ENCODE assay signal across 10 cellular contexts in the genomic region with DNA sequence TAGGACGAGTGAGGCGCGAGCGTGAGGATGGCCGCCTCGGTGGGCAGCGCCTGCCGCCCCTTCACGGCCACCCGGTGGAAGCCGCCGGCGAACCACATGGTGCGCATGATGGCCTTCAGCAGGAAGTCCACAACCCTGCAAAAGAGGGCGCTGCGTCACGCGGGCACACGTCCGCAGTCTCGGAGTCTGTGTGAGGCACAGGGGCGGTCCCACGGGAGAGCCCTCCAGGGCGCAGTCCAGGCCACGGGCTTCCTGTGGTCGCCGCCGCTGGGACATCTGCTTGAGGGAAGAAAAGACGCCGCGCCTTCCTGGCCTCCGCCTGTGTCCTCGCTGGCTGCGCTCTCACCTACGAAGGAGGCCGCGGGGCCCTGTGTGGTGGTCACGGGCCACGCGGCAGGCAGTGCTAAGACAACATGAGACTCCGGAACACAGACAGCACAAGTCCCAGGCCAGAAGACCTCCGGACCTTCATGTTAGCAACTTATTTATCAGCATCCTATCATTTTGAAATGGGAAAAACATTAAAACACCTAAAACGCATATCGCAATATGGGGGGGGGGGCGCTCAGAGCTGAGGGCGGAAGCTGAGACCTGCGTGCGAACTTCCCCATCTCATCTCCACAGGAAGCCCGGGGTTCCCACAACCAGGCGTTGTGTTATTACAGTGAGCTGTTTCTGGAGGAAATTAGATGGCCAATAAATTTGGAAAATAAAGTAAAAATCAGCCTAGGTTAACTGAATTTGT. TPM values are rescaled to one million over a fixed set of nuclear protein-coding genes. Genes with fewer than 3 reads are reported as not detected.
DNase-seq lines count a peak whose midpoint lies in the region; ATAC-seq and TF ChIP-seq lines count a peak whose summit lies in the region.
"Had no signal": no experiment of that assay in that cellular context is flagged by ENCODE, and none has a peak within 500 bp of the region (broad histone marks: within the 10 kb centered on the region; RNA-seq: fewer than 3 reads in every experiment).

No MANE protein-coding gene starts in this region.

- H3K4me1 ChIP-seq in upper lobe of left lung: peaks cover 11 to 38% (median 25%) of the 10 kb centered on the region in 4 donors

- no peak overlapping the region for H3K27ac Mint-ChIP-seq in activated naive CD4-positive, alpha-beta T cell treated with anti-CD3 and anti-CD28 coated beads, Interleukin-2, amount 10 ng/mL, durations not matched to agents 7 days and 5 days
- H3K27ac Mint-ChIP-seq in activated T-helper 17 cell treated with anti-CD3 and anti-CD28 coated beads, Interleukin-2, amount 50 U/mL, for 72 hours: peak overlapping the region; percentile 73

- H3K27me3 Mint-ChIP-seq in activated naive CD4-positive, alpha-beta T cell treated with anti-CD3 and anti-CD28 coated beads, Interleukin-2, amount 10 ng/mL, durations not matched to agents 7 days and 5 days: no peaks in the 10 kb centered on the region
- no peaks in the 10 kb centered on the region for H3K27me3 Mint-ChIP-seq in activated T-helper 17 cell treated with anti-CD3 and anti-CD28 coated beads, Interleukin-2, amount 50 U/mL, for 72 hours

- peak in 1 of 4 donors; percentile 32 for TF ChIP-seq POLR2A in upper lobe of left lung (IDR thresholded peaks at IDR 0.05)

- peak; percentile 39 for DNase-seq in activated naive CD4-positive, alpha-beta T cell treated with anti-CD3 and anti-CD28 coated beads, Interleukin-2, amount 10 ng/mL, durations not matched to agents 7 days and 5 days
- no peak for DNase-seq in activated naive CD4-positive, alpha-beta T cell treated with Interleukin-2 at 50 U/mL for 16 hours
- peak; percentile 77 to 89 for DNase-seq in upper lobe of left lung
- DNase-seq in brain microvascular endothelial cell: no peak
- no peak for DNase-seq in anterior cingulate cortex (lab: John Stamatoyannopoulos, UW)
- DNase-seq in GM03348 (ENCODE audit: low spot score): no peak

- no peaks in the 10 kb centered on the region for H3K9me3 ChIP-seq in upper lobe of left lung

- H3K27me3 ChIP-seq in upper lobe of left lung (no peaks in the 10 kb centered on the region), brain microvascular endothelial cell (replicated peaks) (no peaks in the 10 kb centered on the region)

- H3K27ac ChIP-seq in upper lobe of left lung (peak overlapping the region; percentile 47 to 85 (median 70)), brain microvascular endothelial cell (no peak overlapping the region)

- ATAC-seq in HG03139 (IDR thresholded peaks at IDR 0.05; ENCODE audit: unreplicated experiment) (peak; percentile 42), upper lobe of left lung (ENCODE audit: low FRiP score in 2 of 2) (peak; percentile 4 to 49)
- peak; percentile 15 for ATAC-seq in activated T-helper 17 cell treated with anti-CD3 and anti-CD28 coated beads, Interleukin-2, amount 50 U/mL, for 72 hours (replicated peaks)
- ATAC-seq: Panc1 had no signal

- in situ Hi-C loops in brain microvascular endothelial cell (cut with HindIII; ENCODE audit: low pct_ligation_motif_present, low sequenced_read_pairs): no loop called here

- H3K36me3 ChIP-seq in upper lobe of left lung: peaks cover 0 to 76% (median 57%) of the 10 kb centered on the region in 4 donors
- peaks cover 32% of the 10 kb centered on the region for H3K36me3 ChIP-seq in brain microvascular endothelial cell (replicated peaks)

- WGBS in upper lobe of left lung, 2 donors: 82 to 89% methylated on average over 34 to 50 of the region's 50 CpGs

- peaks cover 30% of the 10 kb centered on the region for H3K36me3 Mint-ChIP-seq in activated naive CD4-positive, alpha-beta T cell treated with anti-CD3 and anti-CD28 coated beads, Interleukin-2, amount 10 ng/mL, durations not matched to agents 7 days and 5 days
- H3K36me3 Mint-ChIP-seq in activated T-helper 17 cell treated with anti-CD3 and anti-CD28 coated beads, Interleukin-2, amount 50 U/mL, for 72 hours (ENCODE audit: low read depth): peaks cover 65% of the 10 kb centered on the region

- H3K4me3 ChIP-seq in upper lobe of left lung (peak overlapping the region in 2 of 4 donors; percentile 6 to 17), brain microvascular endothelial cell (ENCODE audit: low read depth, low read length) (no peak overlapping the region)

- H3K9me3 Mint-ChIP-seq in activated naive CD4-positive, alpha-beta T cell treated with anti-CD3 and anti-CD28 coated beads, Interleukin-2, amount 10 ng/mL, durations not matched to agents 7 days and 5 days: no peaks in the 10 kb centered on the region
- H3K9me3 Mint-ChIP-seq in activated T-helper 17 cell treated with anti-CD3 and anti-CD28 coated beads, Interleukin-2, amount 50 U/mL, for 72 hours: no peaks in the 10 kb centered on the region

- TF ChIP-seq EP300 in upper lobe of left lung (IDR thresholded peaks at IDR 0.05): no peak

- TF ChIP-seq CTCF in upper lobe of left lung (IDR thresholded peaks at IDR 0.05): peak in 3 of 6 experiments; percentile 7 to 8 (median 8)
- TF ChIP-seq CTCF in brain microvascular endothelial cell (IDR thresholded peaks at IDR 0.05; ENCODE audit: low read depth, low read length, missing control alignments): no peak

- CTCF ChIA-PET in activated naive CD4-positive, alpha-beta T cell treated with anti-CD3 and anti-CD28 coated beads, Interleukin-2, amount 10 ng/mL, durations not matched to agents 7 days and 5 days (lab: Charles Lee): no interaction called here

- H3K4me3 Mint-ChIP-seq in activated naive CD4-positive, alpha-beta T cell treated with anti-CD3 and anti-CD28 coated beads, Interleukin-2, amount 10 ng/mL, durations not matched to agents 7 days and 5 days: no peak overlapping the region
- no peak overlapping the region for H3K4me3 Mint-ChIP-seq in activated T-helper 17 cell treated with anti-CD3 and anti-CD28 coated beads, Interleukin-2, amount 50 U/mL, for 72 hours

- H3K4me1 Mint-ChIP-seq in activated naive CD4-positive, alpha-beta T cell treated with anti-CD3 and anti-CD28 coated beads, Interleukin-2, amount 10 ng/mL, durations not matched to agents 7 days and 5 days: peaks cover 37% of the 10 kb centered on the region
- peaks cover 10% of the 10 kb centered on the region for H3K4me1 Mint-ChIP-seq in activated T-helper 17 cell treated with anti-CD3 and anti-CD28 coated beads, Interleukin-2, amount 50 U/mL, for 72 hours

RNA-seq across cellular contexts. Expression of gene LPCAT1, which starts 28.8 kb away (rescaled TPM):
- 10 to 100 TPM; 38.5 to 62.7 TPM for total RNA-seq in activated T-helper 17 cell treated with anti-CD3 and anti-CD28 coated beads, Interleukin-2, amount 50 U/mL, for 72 hours
- total RNA-seq in upper lobe of left lung: 100 to 1,000 TPM; 403 to 922 (median 538) TPM

RNA-seq across cellular contexts. Expression of gene SLC6A3, which starts 49.7 kb away (rescaled TPM):
- total RNA-seq in activated T-helper 17 cell treated with anti-CD3 and anti-CD28 coated beads, Interleukin-2, amount 50 U/mL, for 72 hours: not detected
- total RNA-seq in upper lobe of left lung: 1 to 10 TPM in 1 of 6 donors, under 1 TPM in 3, not detected in 2; 0.15 to 1.2 (median 0.36) TPM
- total RNA-seq: right cardiac atrium had no signal

Comparison
In these comparisons a context has a peak if more than half of its experiments do, and no peak if none do; other contexts are left out.
1. DNase-seq: peak in activated naive CD4-positive, alpha-beta T cell treated with anti-CD3 and anti-CD28 coated beads, Interleukin-2, amount 10 ng/mL, durations not matched to agents 7 days and 5 days (single experiment) and upper lobe of left lung (2 of 2); none in activated naive CD4-positive, alpha-beta T cell treated with Interleukin-2 at 50 U/mL for 16 hours (single experiment), brain microvascular endothelial cell (single experiment), anterior cingulate cortex (0 of 58) and GM03348 (single experiment).
2. RNA of gene LPCAT1, which starts 28.8 kb away (total RNA-seq): 403 to 922 TPM in upper lobe of left lung; 38.5 to 62.7 TPM in activated T-helper 17 cell treated with anti-CD3 and anti-CD28 coated beads, Interleukin-2, amount 50 U/mL, for 72 hours; every median in the first group is over 4 times any median in the second.
3. Peak in every context shown above with its lines, with median percentiles within 50 percentile points of each other: ATAC-seq.